Comparison of ENCODE assay signal across 13 cellular contexts in genomic region chr19:48135411-48135810, GRCh38. TPM values are rescaled to one million over a fixed set of nuclear protein-coding genes. Genes with fewer than 3 reads are reported as not detected.
DNase-seq lines count a peak whose midpoint lies in the region; ATAC-seq and TF ChIP-seq lines count a peak whose summit lies in the region.
"Had no signal": no experiment of that assay in that cellular context is flagged by ENCODE, and none has a peak within 500 bp of the region (broad histone marks: within the 10 kb centered on the region; RNA-seq: fewer than 3 reads in every experiment).

No MANE protein-coding gene starts in this region.

- DNase-seq in NCI-H82 (lab: John Stamatoyannopoulos, UW) (peak; percentile 20), NCI-H82 treated with DMSO at 0.1 percent for 48 hours (lab: John Stamatoyannopoulos, UW; ENCODE audit: unreplicated experiment) (no peak), Calu3 (peak; percentile 30), right lobe of liver (no peak), neural progenitor cell (ENCODE audit: low spot score) (no peak), NCI-H2171 (lab: John Stamatoyannopoulos, UW) (no peak), type B pancreatic cell (ENCODE audit: extremely low spot score, unreplicated experiment) (no peak)
- peak; percentile 42 for DNase-seq in activated CD8-positive, alpha-beta T cell treated with anti-CD3 and anti-CD28 coated beads for 36 hours
- DNase-seq: NCI-H1694, small intestine, upper lobe of right lung had no signal

- no peak overlapping the region for H2AFZ ChIP-seq in neural progenitor cell (replicated peaks)

- CTCF ChIA-PET in Calu3 (lab: Charles Lee): interaction anchor here (0.9 kb wide), 1 partner anchor 13 kb away, joined by 3 read pairs; no protein-coding TSS in a partner anchor
- CTCF ChIA-PET in activated CD8-positive, alpha-beta T cell treated with anti-CD3 and anti-CD28 coated beads for 36 hours (lab: Charles Lee): no interaction called here

- POLR2A ChIA-PET in activated CD8-positive, alpha-beta T cell treated with anti-CD3 and anti-CD28 coated beads for 36 hours (lab: Charles Lee): interaction anchor here (0.6 to 1.0 kb wide), 2 partner anchors 21 to 193 kb away, joined by 3 to 4 read pairs; no protein-coding TSS in a partner anchor

- no TSS peak for BruUV-seq in Calu3 (replicated peaks; lab: Mats Ljungman, UMichigan)

- H3K36me3 Mint-ChIP-seq in Calu3 (ENCODE audit: insufficient read depth, unreplicated experiment) (peaks cover 22% of the 10 kb centered on the region), neural progenitor cell (peaks cover 22% of the 10 kb centered on the region), type B pancreatic cell (peaks cover 15% of the 10 kb centered on the region)
- H3K36me3 Mint-ChIP-seq in activated CD8-positive, alpha-beta T cell treated with anti-CD3 and anti-CD28 coated beads for 36 hours (ENCODE audit: low read depth): peaks cover 36% of the 10 kb centered on the region

- no peaks in the 10 kb centered on the region for H3F3A ChIP-seq in neural progenitor cell (ENCODE audit: low read depth)

- H3K9me3 Mint-ChIP-seq in Calu3 (ENCODE audit: low read depth, unreplicated experiment) (no peaks in the 10 kb centered on the region), neural progenitor cell (no peaks in the 10 kb centered on the region), type B pancreatic cell (no peaks in the 10 kb centered on the region)
- no peaks in the 10 kb centered on the region for H3K9me3 Mint-ChIP-seq in activated CD8-positive, alpha-beta T cell treated with anti-CD3 and anti-CD28 coated beads for 36 hours
- H3K9me3 Mint-ChIP-seq: IgD-negative memory B cell, memory B cell had no signal

- intact Hi-C loops in Calu3 (cut with micrococcal nuclease; ENCODE audit: unreplicated experiment): no loop called here
- intact Hi-C loops in activated CD8-positive, alpha-beta T cell treated with anti-CD3 and anti-CD28 coated beads for 36 hours (cut with micrococcal nuclease): no loop called here
- intact Hi-C loops in right lobe of liver (cut with DNase I): no loop called here

- H3K4me2 ChIP-seq in neural progenitor cell: no peak overlapping the region

- H3K4me3 Mint-ChIP-seq in Calu3 (ENCODE audit: low read depth, unreplicated experiment): no peak overlapping the region
- H3K4me3 Mint-ChIP-seq in activated CD8-positive, alpha-beta T cell treated with anti-CD3 and anti-CD28 coated beads for 36 hours: no peak overlapping the region
- H3K4me3 Mint-ChIP-seq in neural progenitor cell: no peak overlapping the region
- no peak overlapping the region for H3K4me3 Mint-ChIP-seq in type B pancreatic cell
- H3K4me3 Mint-ChIP-seq: IgD-negative memory B cell, memory B cell had no signal

- H3K36me3 ChIP-seq in right lobe of liver (no peaks in the 10 kb centered on the region), neural progenitor cell (no peaks in the 10 kb centered on the region)
- H3K36me3 ChIP-seq: upper lobe of right lung had no signal

- H3K4me3 ChIP-seq in right lobe of liver (no peak overlapping the region), neural progenitor cell (no peak overlapping the region)
- H3K4me3 ChIP-seq: upper lobe of right lung had no signal

- H3K27ac ChIP-seq in right lobe of liver: no peak overlapping the region
- H3K27ac ChIP-seq in neural progenitor cell: no peak overlapping the region
- H3K27ac ChIP-seq: upper lobe of right lung had no signal

- TF ChIP-seq CTCF in Calu3 (IDR thresholded peaks at IDR 0.05; ENCODE audit: unreplicated experiment) (no peak), right lobe of liver (IDR thresholded peaks at IDR 0.05) (no peak), neural progenitor cell (IDR thresholded peaks at IDR 0.05) (no peak), type B pancreatic cell (conservative IDR thresholded peaks at IDR 0.05) (no peak)
- TF ChIP-seq CTCF in activated CD8-positive, alpha-beta T cell treated with anti-CD3 and anti-CD28 coated beads for 36 hours (IDR thresholded peaks at IDR 0.05): no peak

- 70% methylated on average over 5 of the region's 8 CpGs for WGBS in right lobe of liver (ENCODE audit: insufficient coverage, low coverage, low lambda C conversion rate, missing lambda C conversion rate)

- no peaks in the 10 kb centered on the region for H4K20me1 ChIP-seq in neural progenitor cell (ENCODE audit: low read depth)

- no peaks in the 10 kb centered on the region for H3K79me2 ChIP-seq in neural progenitor cell (ENCODE audit: low read depth)

- TF ChIP-seq POLR2A in right lobe of liver (IDR thresholded peaks at IDR 0.05): no peak

- no peak overlapping the region for H3K9ac ChIP-seq in neural progenitor cell

- H3K4me1 Mint-ChIP-seq in Calu3 (ENCODE audit: low read depth, unreplicated experiment): no peaks in the 10 kb centered on the region
- no peaks in the 10 kb centered on the region for H3K4me1 Mint-ChIP-seq in activated CD8-positive, alpha-beta T cell treated with anti-CD3 and anti-CD28 coated beads for 36 hours (ENCODE audit: low read depth)
- H3K4me1 Mint-ChIP-seq in neural progenitor cell: no peaks in the 10 kb centered on the region
- H3K4me1 Mint-ChIP-seq in type B pancreatic cell (ENCODE audit: unreplicated experiment): peaks cover under 1% of the 10 kb centered on the region
- H3K4me1 Mint-ChIP-seq: IgD-negative memory B cell had no signal

- no peak for ATAC-seq in activated CD8-positive, alpha-beta T cell treated with anti-CD3 and anti-CD28 coated beads for 36 hours
- ATAC-seq in right lobe of liver: peak in 3 of 4 donors; percentile 7 to 31 (median 30)
- ATAC-seq: upper lobe of right lung had no signal

- no peaks in the 10 kb centered on the region for H3K9me3 ChIP-seq in right lobe of liver
- no peaks in the 10 kb centered on the region for H3K9me3 ChIP-seq in neural progenitor cell (ENCODE audit: low read depth)
- H3K9me3 ChIP-seq: upper lobe of right lung had no signal

- H3K27me3 ChIP-seq in right lobe of liver (no peaks in the 10 kb centered on the region), neural progenitor cell (no peaks in the 10 kb centered on the region)
- H3K27me3 ChIP-seq: upper lobe of right lung had no signal

- no peaks in the 10 kb centered on the region for H3K4me1 ChIP-seq in right lobe of liver
- H3K4me1 ChIP-seq in neural progenitor cell: no peaks in the 10 kb centered on the region
- H3K4me1 ChIP-seq: upper lobe of right lung had no signal

- H3K27me3 Mint-ChIP-seq in Calu3 (ENCODE audit: unreplicated experiment) (no peaks in the 10 kb centered on the region), neural progenitor cell (ENCODE audit: insufficient read depth, low read depth) (no peaks in the 10 kb centered on the region), type B pancreatic cell (no peaks in the 10 kb centered on the region)
- H3K27me3 Mint-ChIP-seq in activated CD8-positive, alpha-beta T cell treated with anti-CD3 and anti-CD28 coated beads for 36 hours: no peaks in the 10 kb centered on the region
- H3K27me3 Mint-ChIP-seq: IgD-negative memory B cell, memory B cell had no signal

- H3K27ac Mint-ChIP-seq in Calu3 (ENCODE audit: unreplicated experiment): no peak overlapping the region
- no peak overlapping the region for H3K27ac Mint-ChIP-seq in activated CD8-positive, alpha-beta T cell treated with anti-CD3 and anti-CD28 coated beads for 36 hours
- H3K27ac Mint-ChIP-seq in neural progenitor cell: no peak overlapping the region
- H3K27ac Mint-ChIP-seq in type B pancreatic cell: no peak overlapping the region
- H3K27ac Mint-ChIP-seq: IgD-negative memory B cell, memory B cell had no signal

RNA-seq across cellular contexts. Expression of gene PLA2G4C, which starts 24.8 kb away (rescaled TPM):
- total RNA-seq in Calu3 (2022) (4.2 and 7.7 TPM in 2 replicates), right lobe of liver (10 to 100 TPM in 3 of 6 experiments, 1 to 10 TPM in 3; 3.8 to 29.7 (median 9.8) TPM), neural progenitor cell (ENCODE audit: low replicate concordance) (not detected in 2 replicates), type B pancreatic cell (ENCODE audit: low replicate concordance) (1.1 and 3.2 TPM in 2 replicates)
- 1 to 10 TPM; 4.2 to 6.8 TPM for total RNA-seq in activated CD8-positive, alpha-beta T cell treated with anti-CD3 and anti-CD28 coated beads for 36 hours

RNA-seq across cellular contexts. Expression of gene LIG1, which starts 34.7 kb away (rescaled TPM):
- 99.3 and 99.4 TPM in 2 replicates for total RNA-seq in Calu3 (2022)
- total RNA-seq in activated CD8-positive, alpha-beta T cell treated with anti-CD3 and anti-CD28 coated beads for 36 hours: 100 to 1,000 TPM; 181 to 188 TPM
- 10 to 100 TPM in 2 of 6 experiments, 1 to 10 TPM in 4; 5.2 to 16.6 (median 7.7) TPM for total RNA-seq in right lobe of liver
- 40.0 and 88.9 TPM in 2 replicates for total RNA-seq in neural progenitor cell (ENCODE audit: low replicate concordance)
- total RNA-seq in type B pancreatic cell (ENCODE audit: low replicate concordance): 48.4 and 84.9 TPM in 2 replicates

RNA-seq across cellular contexts. Expression of gene ZSWIM9, which starts 35.1 kb away (rescaled TPM):
- total RNA-seq in Calu3 (2022): 16.4 and 17.4 TPM in 2 replicates
- total RNA-seq in activated CD8-positive, alpha-beta T cell treated with anti-CD3 and anti-CD28 coated beads for 36 hours: 1 to 10 TPM; 8.4 to 9.5 TPM
- 1 to 10 TPM; 1.5 to 2.5 (median 2.0) TPM for total RNA-seq in right lobe of liver
- total RNA-seq in neural progenitor cell (ENCODE audit: low replicate concordance): 0.36 and 4.2 TPM in 2 replicates
- total RNA-seq in type B pancreatic cell (ENCODE audit: low replicate concordance): 6.7 and 10.7 TPM in 2 replicates

Comparison
In these comparisons a context has a peak if more than half of its experiments do, and no peak if none do; other contexts are left out.
1. DNase-seq: peak in NCI-H82 (single experiment), Calu3 (single experiment) and activated CD8-positive, alpha-beta T cell treated with anti-CD3 and anti-CD28 coated beads for 36 hours (single experiment); none in NCI-H82 treated with DMSO at 0.1 percent for 48 hours (single experiment), right lobe of liver (0 of 3), neural progenitor cell (single experiment), NCI-H2171 (single experiment) and type B pancreatic cell (single experiment).